1 cellular context compared by ENCODE assay signal in genomic region chr9:121673576-121673975, GRCh38.
TF ChIP-seq lines count a peak whose summit lies in the region.

No MANE protein-coding gene starts in this region.

TF ChIP-seq in H1, 55 proteins besides CTCF, POLR2A, EP300 and RAD21:
- TF ChIP-seq BRCA1 (IDR thresholded peaks at IDR 0.05; ENCODE audit: low read depth, low read length) (no peak), KDM1A (IDR thresholded peaks at IDR 0.05; ENCODE audit: borderline replicate concordance, low read length) (no peak), BCL11A (IDR thresholded peaks at IDR 0.05; ENCODE audit: low read depth in 2 of 2, low read length in 2 of 2) (no peak), CBX8 (IDR thresholded peaks at IDR 0.05; ENCODE audit: borderline replicate concordance, low read depth, low read length) (no peak), EZH2 (IDR thresholded peaks at IDR 0.05; ENCODE audit: low read depth, low read length, severe bottlenecking) (no peak), MAX (IDR thresholded peaks at IDR 0.05) (no peak), CHD2 (IDR thresholded peaks at IDR 0.05; ENCODE audit: low read length) (no peak), TBP (IDR thresholded peaks at IDR 0.05; ENCODE audit: low read depth, low read length) (no peak), RXRA (IDR thresholded peaks at IDR 0.05; ENCODE audit: insufficient read depth, low read depth, low read length) (no peak), PHF8 (conservative IDR thresholded peaks at IDR 0.05; ENCODE audit: low read depth, low read length) (no peak), HDAC2 (IDR thresholded peaks at IDR 0.05; ENCODE audit: borderline replicate concordance in 1 of 2, low read depth in 2 of 2, low read length in 2 of 2) (no peak), SUZ12 (IDR thresholded peaks at IDR 0.05; ENCODE audit: low read length) (no peak), CHD1 (IDR thresholded peaks at IDR 0.05; ENCODE audit: low read depth, low read length) (no peak), SAP30 (IDR thresholded peaks at IDR 0.05; ENCODE audit: insufficient read depth, insufficient replicate concordance, low read length) (no peak)
- TF ChIP-seq, protein P1, sequence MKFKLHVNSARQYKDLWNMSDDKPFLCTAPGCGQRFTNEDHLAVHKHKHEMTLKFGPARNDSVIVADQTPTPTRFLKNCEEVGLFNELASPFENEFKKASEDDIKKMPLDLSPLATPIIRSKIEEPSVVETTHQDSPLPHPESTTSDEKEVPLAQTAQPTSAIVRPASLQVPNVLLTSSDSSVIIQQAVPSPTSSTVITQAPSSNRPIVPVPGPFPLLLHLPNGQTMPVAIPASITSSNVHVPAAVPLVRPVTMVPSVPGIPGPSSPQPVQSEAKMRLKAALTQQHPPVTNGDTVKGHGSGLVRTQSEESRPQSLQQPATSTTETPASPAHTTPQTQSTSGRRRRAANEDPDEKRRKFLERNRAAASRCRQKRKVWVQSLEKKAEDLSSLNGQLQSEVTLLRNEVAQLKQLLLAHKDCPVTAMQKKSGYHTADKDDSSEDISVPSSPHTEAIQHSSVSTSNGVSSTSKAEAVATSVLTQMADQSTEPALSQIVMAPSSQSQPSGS (IDR thresholded peaks at IDR 0.05; ENCODE audit: low read length) = no peak
